In genomic region chr12:109775172-109775881, GRCh38 we compare ENCODE assay signal across 8 cellular contexts. TPM values are rescaled to one million over a fixed set of nuclear protein-coding genes. Genes with fewer than 3 reads are reported as not detected.
DNase-seq lines count a peak whose midpoint lies in the region; ATAC-seq, FAIRE-seq and TF ChIP-seq lines count a peak whose summit lies in the region.

No MANE protein-coding gene starts in this region.

- TF ChIP-seq CTCF in lower lobe of right lung (IDR thresholded peaks at IDR 0.05) = peak; percentile 88

- no peak overlapping the region for H3K4me3 Mint-ChIP-seq in activated CD4-positive, alpha-beta T cell treated with anti-CD3 and anti-CD28 coated beads, Interleukin-2, amount 10 ng/mL, durations not matched to agents 7 days and 5 days

- no peak overlapping the region for H3K27ac Mint-ChIP-seq in activated CD4-positive, alpha-beta T cell treated with anti-CD3 and anti-CD28 coated beads, Interleukin-2, amount 10 ng/mL, durations not matched to agents 7 days and 5 days

- FAIRE-seq in GM19239 (lab: Jason Lieb, UNC) = no peak

- H3K4me3 ChIP-seq in lower lobe of right lung = no peak overlapping the region

- no peaks in the 10 kb centered on the region for H3K9me3 Mint-ChIP-seq in activated CD4-positive, alpha-beta T cell treated with anti-CD3 and anti-CD28 coated beads, Interleukin-2, amount 10 ng/mL, durations not matched to agents 7 days and 5 days

- H3K27me3 Mint-ChIP-seq in activated CD4-positive, alpha-beta T cell treated with anti-CD3 and anti-CD28 coated beads, Interleukin-2, amount 10 ng/mL, durations not matched to agents 7 days and 5 days = no peaks in the 10 kb centered on the region

- intact Hi-C loops in lower lobe of right lung (cut with DNase I) = loop anchor here (10.0 kb wide), 1 partner anchor 251 kb away; no protein-coding TSS in a partner anchor

- H3K36me3 Mint-ChIP-seq in activated CD4-positive, alpha-beta T cell treated with anti-CD3 and anti-CD28 coated beads, Interleukin-2, amount 10 ng/mL, durations not matched to agents 7 days and 5 days (ENCODE audit: low read depth) = no peaks in the 10 kb centered on the region

- peaks cover 12% of the 10 kb centered on the region for H3K4me1 ChIP-seq in lower lobe of right lung

- H3K27ac ChIP-seq in lower lobe of right lung = no peak overlapping the region

- no peaks in the 10 kb centered on the region for H3K27me3 ChIP-seq in lower lobe of right lung (ENCODE audit: low read depth)

- no peaks in the 10 kb centered on the region for H3K36me3 ChIP-seq in lower lobe of right lung

- CTCF ChIA-PET in activated CD4-positive, alpha-beta T cell treated with anti-CD3 and anti-CD28 coated beads, Interleukin-2, amount 10 ng/mL, durations not matched to agents 7 days and 5 days (lab: Charles Lee) = interaction anchor here (0.6 to 1.6 kb wide), 13 partner anchors 13 to 1000 kb away, joined by 3 to 9 read pairs (median 3); no protein-coding TSS in a partner anchor

- no peaks in the 10 kb centered on the region for H3K9me3 ChIP-seq in lower lobe of right lung

- ATAC-seq in lower lobe of right lung (peak; percentile 87 to 89), GM21423 (IDR thresholded peaks at IDR 0.05; ENCODE audit: unreplicated experiment) (no peak)

- H3K4me1 Mint-ChIP-seq in activated CD4-positive, alpha-beta T cell treated with anti-CD3 and anti-CD28 coated beads, Interleukin-2, amount 10 ng/mL, durations not matched to agents 7 days and 5 days = peaks cover 10% of the 10 kb centered on the region

- POLR2A ChIA-PET in activated CD4-positive, alpha-beta T cell treated with anti-CD3 and anti-CD28 coated beads, Interleukin-2, amount 10 ng/mL, durations not matched to agents 7 days and 5 days (lab: Charles Lee) = no interaction called here

- DNase-seq in AG08395 (ENCODE audit: low spot score) (peak; percentile 90), GM19239 (ENCODE audit: insufficient read length, low spot score) (peak; percentile 70), NCI-H345 treated with DMSO at 0.1 percent for 48 hours (lab: John Stamatoyannopoulos, UW; ENCODE audit: unreplicated experiment) (peak; percentile 37), dermis blood vessel endothelial cell (peak; percentile 81), lower lobe of right lung (peak; percentile 77)
- peak; percentile 75 for DNase-seq in activated CD4-positive, alpha-beta T cell treated with anti-CD3 and anti-CD28 coated beads, Interleukin-2, amount 10 ng/mL, durations not matched to agents 7 days and 5 days
- DNase-seq in stimulated activated CD4-positive, alpha-beta T cell treated with anti-CD3 and anti-CD28 coated beads, TNF-alpha, amount 100 ng/mL, for 48 hours (ENCODE audit: low read depth in 3 of 3) = peak; percentile 50 to 63 (median 58)

RNA-seq across cellular contexts. Expression of gene TRPV4, which starts 57.9 kb away (rescaled TPM):
- under 1 TPM in 1 of 2 experiments, not detected in 1; 0.17 TPM for total RNA-seq in activated CD4-positive, alpha-beta T cell treated with anti-CD3 and anti-CD28 coated beads, Interleukin-2, amount 10 ng/mL, durations not matched to agents 7 days and 5 days
- total RNA-seq in dermis blood vessel endothelial cell (1.4 and 2.5 TPM in 2 replicates), lower lobe of right lung (7.7 TPM)

Comparison
In these comparisons a context has a peak if more than half of its experiments do, and no peak if none do; other contexts are left out.
1. DNase-seq: peak in every context shown above with its lines; median percentile 90 in AG08395; 81 in dermis blood vessel endothelial cell; 77 in lower lobe of right lung; 75 in activated CD4-positive, alpha-beta T cell treated with anti-CD3 and anti-CD28 coated beads, Interleukin-2, amount 10 ng/mL, durations not matched to agents 7 days and 5 days; 70 in GM19239; 58 in stimulated activated CD4-positive, alpha-beta T cell treated with anti-CD3 and anti-CD28 coated beads, TNF-alpha, amount 100 ng/mL, for 48 hours; 37 in NCI-H345 treated with DMSO at 0.1 percent for 48 hours.